ENCODE assay signal across 9 cellular contexts in genomic region chr6:43733471-43734293, GRCh38. TPM values are rescaled to one million over a fixed set of nuclear protein-coding genes. Genes with fewer than 3 reads are reported as not detected.
DNase-seq lines count a peak whose midpoint lies in the region; ATAC-seq and TF ChIP-seq lines count a peak whose summit lies in the region.
"Had no signal": no experiment of that assay in that cellular context is flagged by ENCODE, and none has a peak within 500 bp of the region (broad histone marks: within the 10 kb centered on the region; RNA-seq: fewer than 3 reads in every experiment).

No MANE protein-coding gene starts in this region.

- POLR2A ChIA-PET in activated CD8-positive, alpha-beta T cell treated with anti-CD3 and anti-CD28 coated beads for 36 hours (lab: Charles Lee), result interaction anchor here (1.1 to 1.2 kb wide), 2 partner anchors 37 to 40 kb away, joined by 3 to 7 read pairs; no protein-coding TSS in a partner anchor

- CTCF ChIA-PET in activated CD8-positive, alpha-beta T cell treated with anti-CD3 and anti-CD28 coated beads for 36 hours (lab: Charles Lee), result interaction anchor here (1.0 to 1.2 kb wide), 2 partner anchors 9 to 36 kb away, joined by 5 to 6 read pairs; partner anchors contain the start of gene VEGFA

- H3K27ac ChIP-seq in DOHH2 (ENCODE audit: low read depth, low read length), result peak overlapping the region; percentile 19; the same call in 1 of the 2 replicates

- peak overlapping the region; percentile 86 for H3K27ac Mint-ChIP-seq in activated CD8-positive, alpha-beta T cell treated with anti-CD3 and anti-CD28 coated beads for 36 hours
- H3K27ac Mint-ChIP-seq in memory B cell, result peak overlapping the region; percentile 89
- H3K27ac Mint-ChIP-seq: brain had no signal

- H3K4me1 Mint-ChIP-seq in activated CD8-positive, alpha-beta T cell treated with anti-CD3 and anti-CD28 coated beads for 36 hours (ENCODE audit: low read depth), result peaks cover 14% of the 10 kb centered on the region
- H3K4me1 Mint-ChIP-seq in memory B cell, result peaks cover 20% of the 10 kb centered on the region
- H3K4me1 Mint-ChIP-seq: brain had no signal

- H4K20me1 ChIP-seq in DOHH2 (ENCODE audit: control insufficient read depth, insufficient read depth, low read depth, low read length), result no peaks in the 10 kb centered on the region

- H3K4me3 ChIP-seq in DOHH2 (ENCODE audit: low read length), result peak overlapping the region; percentile 11; the same call in 1 of the 2 replicates

- H3K9me3 Mint-ChIP-seq in activated CD8-positive, alpha-beta T cell treated with anti-CD3 and anti-CD28 coated beads for 36 hours, result peaks cover 21% of the 10 kb centered on the region
- H3K9me3 Mint-ChIP-seq in memory B cell, result peaks cover 14% of the 10 kb centered on the region

- ATAC-seq in HG02763 (IDR thresholded peaks at IDR 0.05; ENCODE audit: unreplicated experiment) (peak; percentile 63), memory B cell (ENCODE audit: low read depth) (peak; percentile 94), HG03469 (IDR thresholded peaks at IDR 0.05; ENCODE audit: unreplicated experiment) (no peak)
- ATAC-seq in activated CD8-positive, alpha-beta T cell treated with anti-CD3 and anti-CD28 coated beads for 36 hours, result peak; percentile 91

- H3K4me3 Mint-ChIP-seq in activated CD8-positive, alpha-beta T cell treated with anti-CD3 and anti-CD28 coated beads for 36 hours, result no peak overlapping the region
- no peak overlapping the region for H3K4me3 Mint-ChIP-seq in memory B cell
- H3K4me3 Mint-ChIP-seq: brain had no signal

- peak overlapping the region; percentile 41 for H3K4me2 ChIP-seq in DOHH2 (ENCODE audit: low read length)

- no peaks in the 10 kb centered on the region for H3K27me3 Mint-ChIP-seq in activated CD8-positive, alpha-beta T cell treated with anti-CD3 and anti-CD28 coated beads for 36 hours
- peaks cover 3% of the 10 kb centered on the region for H3K27me3 Mint-ChIP-seq in memory B cell

- H3K9me2 ChIP-seq in DOHH2 (replicated peaks; ENCODE audit: control insufficient read depth, low read length), result no peaks in the 10 kb centered on the region

- H3F3A ChIP-seq in DOHH2 (ENCODE audit: control insufficient read depth, insufficient read depth), result peaks cover 3% of the 10 kb centered on the region; the same call in 1 of the 2 replicates

- H3K79me2 ChIP-seq in DOHH2 (ENCODE audit: control insufficient read depth, low read length), result no peaks in the 10 kb centered on the region

- H3K27me3 ChIP-seq in DOHH2 (ENCODE audit: control insufficient read depth, low read length), result no peaks in the 10 kb centered on the region

- no peaks in the 10 kb centered on the region for H3K36me3 ChIP-seq in DOHH2 (ENCODE audit: control insufficient read depth, low read length)

- H3K36me3 Mint-ChIP-seq in activated CD8-positive, alpha-beta T cell treated with anti-CD3 and anti-CD28 coated beads for 36 hours (ENCODE audit: low read depth), result no peaks in the 10 kb centered on the region
- H3K36me3 Mint-ChIP-seq in memory B cell, result peaks cover 3% of the 10 kb centered on the region
- H3K36me3 Mint-ChIP-seq: brain had no signal

- intact Hi-C loops in activated CD8-positive, alpha-beta T cell treated with anti-CD3 and anti-CD28 coated beads for 36 hours (cut with micrococcal nuclease), result no loop called here

- no peak for TF ChIP-seq CTCF in DOHH2 (IDR thresholded peaks at IDR 0.05; ENCODE audit: low read depth, low read length, poor library complexity, severe bottlenecking)
- no peak for TF ChIP-seq CTCF in activated CD8-positive, alpha-beta T cell treated with anti-CD3 and anti-CD28 coated beads for 36 hours (IDR thresholded peaks at IDR 0.05)

- peaks cover 12% of the 10 kb centered on the region for H3K9me3 ChIP-seq in DOHH2 (ENCODE audit: control insufficient read depth, insufficient read depth, low read length)

- DNase-seq in activated CD8-positive, alpha-beta T cell treated with anti-CD3 and anti-CD28 coated beads for 36 hours, result peak; percentile 73
- DNase-seq in memory B cell (ENCODE audit: low spot score in 2 of 2) (peak in 1 of 2 donors; percentile 30), NCI-H748 (lab: John Stamatoyannopoulos, UW; ENCODE audit: unreplicated experiment) (no peak), 8988T (no peak), C1 segment of cervical spinal cord (lab: John Stamatoyannopoulos, UW) (no peak)

- peaks cover 21% of the 10 kb centered on the region for H3K4me1 ChIP-seq in DOHH2 (ENCODE audit: control insufficient read depth, low read length)

RNA-seq across cellular contexts. Expression of gene VEGFA, which starts 36.3 kb away (rescaled TPM):
- 100 to 1,000 TPM in 1 of 2 experiments, 10 to 100 TPM in 1; 93.7 to 104 TPM for total RNA-seq in activated CD8-positive, alpha-beta T cell treated with anti-CD3 and anti-CD28 coated beads for 36 hours

RNA-seq across cellular contexts. Expression of gene MRPS18A, which starts 46.1 kb away (rescaled TPM):
- total RNA-seq in activated CD8-positive, alpha-beta T cell treated with anti-CD3 and anti-CD28 coated beads for 36 hours, result 10 to 100 TPM; 45.4 to 52.9 TPM
